ENCODE assay signal across 26 cellular contexts in the genomic region with DNA sequence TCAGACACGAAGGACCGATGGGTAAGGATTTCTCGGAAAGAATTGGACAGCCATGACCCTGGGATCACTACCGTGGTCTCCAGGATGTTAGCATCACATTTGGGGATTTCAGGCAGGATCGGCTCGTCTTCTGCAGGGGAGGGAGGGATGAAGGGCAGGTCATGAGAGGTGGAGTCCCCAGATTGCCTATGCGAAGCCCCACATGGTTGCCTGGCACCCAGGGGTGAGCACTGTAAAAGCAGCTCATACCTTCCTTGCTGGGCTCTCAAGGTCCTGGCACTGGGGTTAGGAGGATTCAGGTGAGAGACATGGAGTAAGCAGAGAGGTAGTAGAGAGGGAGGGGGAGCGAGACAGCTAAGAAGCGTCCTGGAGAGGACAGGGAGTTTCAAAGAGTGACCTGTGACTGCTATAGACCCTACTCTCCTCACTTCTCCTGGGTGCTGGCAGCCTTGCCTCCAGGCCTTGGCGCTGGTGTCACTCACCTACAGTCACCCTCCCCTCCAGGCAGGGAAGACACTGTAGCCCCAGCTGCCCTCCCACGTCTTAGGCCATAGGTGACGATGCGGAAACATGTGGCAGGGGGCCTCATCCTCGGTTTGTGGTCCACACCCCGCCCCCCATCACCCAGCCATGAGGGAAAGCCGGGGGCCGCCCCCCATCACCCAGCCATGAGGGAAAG. TPM values are rescaled to one million over a fixed set of nuclear protein-coding genes. Genes with fewer than 3 reads are reported as not detected.
"Had no signal": no experiment of that assay in that cellular context is flagged by ENCODE, and none has a peak within 500 bp of the region (broad histone marks: within the 10 kb centered on the region; RNA-seq: fewer than 3 reads in every experiment).

No MANE protein-coding gene starts in this region.

- H3K27me3 ChIP-seq: breast epithelium, SJCRH30 had no signal

- H3K9me3 Mint-ChIP-seq: activated CD8-positive, alpha-beta T cell treated with anti-CD3 and anti-CD28 coated beads for 36 hours; activated naive CD4-positive, alpha-beta T cell treated with anti-CD3 and anti-CD28 coated beads, Interleukin-2, amount 10 ng/mL, durations not matched to agents 7 days and 5 days; activated T-cell treated with anti-CD3 and anti-CD28 coated beads, Interleukin-2, amount 50 U/mL, for 24 hours; activated T-helper 1 cell treated with anti-CD3 and anti-CD28 coated beads, Interleukin-12 subunit alpha, Interleukin-12 subunit beta, Interleukin-2, Interleukin-4 antibody, amounts not matched to agents 30 ng/mL and 10 ng/mL and 1 ng/mL, durations not matched to agents 14 hours and 24 hours and 36 hours had no signal

- H3K27ac ChIP-seq: breast epithelium, SJCRH30, VCaP had no signal

- H3K4me1 Mint-ChIP-seq: activated CD4-positive, alpha-beta T cell treated with anti-CD3 and anti-CD28 coated beads for 36 hours had no signal

- H3K4me1 ChIP-seq: breast epithelium, SJCRH30 had no signal

- H3K36me3 Mint-ChIP-seq: activated naive CD4-positive, alpha-beta T cell treated with anti-CD3 and anti-CD28 coated beads, Interleukin-2, amount 10 ng/mL, durations not matched to agents 7 days and 5 days had no signal

- H3K4me2 ChIP-seq: SK-N-SH had no signal

- H3K4me3 Mint-ChIP-seq: activated CD4-positive, alpha-beta T cell treated with anti-CD3 and anti-CD28 coated beads for 36 hours; activated CD8-positive, alpha-beta T cell treated with anti-CD3 and anti-CD28 coated beads for 36 hours; activated naive CD4-positive, alpha-beta T cell treated with anti-CD3 and anti-CD28 coated beads, Interleukin-2, amount 10 ng/mL, durations not matched to agents 7 days and 5 days; activated T-cell treated with anti-CD3 and anti-CD28 coated beads, Interleukin-2, amount 50 U/mL, for 24 hours; activated T-helper 1 cell treated with anti-CD3 and anti-CD28 coated beads, Interleukin-12 subunit alpha, Interleukin-12 subunit beta, Interleukin-2, Interleukin-4 antibody, amounts not matched to agents 30 ng/mL and 10 ng/mL and 1 ng/mL, durations not matched to agents 14 hours and 24 hours and 36 hours had no signal

- H3K27ac Mint-ChIP-seq: activated CD4-positive, alpha-beta T cell treated with anti-CD3 and anti-CD28 coated beads for 36 hours; activated CD8-positive, alpha-beta T cell treated with anti-CD3 and anti-CD28 coated beads for 36 hours; activated naive CD4-positive, alpha-beta T cell treated with anti-CD3 and anti-CD28 coated beads, Interleukin-2, amount 10 ng/mL, durations not matched to agents 7 days and 5 days; activated T-cell treated with anti-CD3 and anti-CD28 coated beads, Interleukin-2, amount 50 U/mL, for 24 hours; activated T-helper 1 cell treated with anti-CD3 and anti-CD28 coated beads, Interleukin-12 subunit alpha, Interleukin-12 subunit beta, Interleukin-2, Interleukin-4 antibody, amounts not matched to agents 30 ng/mL and 10 ng/mL and 1 ng/mL, durations not matched to agents 14 hours and 24 hours and 36 hours had no signal

- DNase-seq: activated CD4-positive, alpha-beta T cell treated with anti-CD3 and anti-CD28 coated beads for 36 hours; activated CD4-positive, CD25-positive, alpha-beta regulatory T cell; activated CD8-positive, alpha-beta T cell treated with anti-CD3 and anti-CD28 coated beads for 36 hours; activated gamma-delta T cell treated with Interleukin-2 at 50 U/mL for 16 hours; activated T-cell treated with anti-CD3 and anti-CD28 coated beads, Interleukin-2, amount 50 U/mL, for 24 hours; Kasumi-1; NCI-H1048; NCI-H1417; NCI-H2029; NCI-H2107; NCI-H510A treated with DMSO at 0.1 percent for 48 hours; NCI-H69; NK-92 treated with Interleukin-12 subunit alpha and Interleukin-12 subunit beta, amount 100 ng/mL, for 24 hours; OCI-M1; Right ventricle myocardium superior; RPMI8226; SJCRH30; SK-N-SH; T-helper 1 cell had no signal

- H3K4me3 ChIP-seq: breast epithelium, K562, SJCRH30 had no signal

- H3K27me3 Mint-ChIP-seq: activated CD4-positive, alpha-beta T cell treated with anti-CD3 and anti-CD28 coated beads for 36 hours had no signal

- H3K9me3 ChIP-seq: breast epithelium, SJCRH30, SK-N-SH had no signal

- H3K36me3 ChIP-seq: breast epithelium, SJCRH30 had no signal

RNA-seq across cellular contexts. Expression of a gene that starts 33.5 kb away (rescaled TPM):
- total RNA-seq: activated CD4-positive, alpha-beta T cell treated with anti-CD3 and anti-CD28 coated beads for 36 hours; activated CD8-positive, alpha-beta T cell treated with anti-CD3 and anti-CD28 coated beads for 36 hours; activated T-helper 1 cell treated with anti-CD3 and anti-CD28 coated beads, Interleukin-12 subunit alpha, Interleukin-12 subunit beta, Interleukin-2, Interleukin-4 antibody, amounts not matched to agents 30 ng/mL and 10 ng/mL and 1 ng/mL, durations not matched to agents 14 hours and 24 hours and 36 hours; aorta; breast epithelium; K562; Right ventricle myocardium superior; SJCRH30; T-helper 2 cell treated with Interferon-gamma antibody and Interleukin-4, amounts not matched to agents 100 ng/mL and 5 ng/mL, for 36 hours had no signal
